Comparison of ENCODE assay signal across 1 cellular context in genomic region chr6:106894978-106895702, GRCh38.
TF ChIP-seq lines count a peak whose summit lies in the region.

No MANE protein-coding gene starts in this region.

TF ChIP-seq in GM23338, 12 proteins besides CTCF, POLR2A, EP300 and RAD21 (continued from another document):
- TF ChIP-seq, protein P1, sequence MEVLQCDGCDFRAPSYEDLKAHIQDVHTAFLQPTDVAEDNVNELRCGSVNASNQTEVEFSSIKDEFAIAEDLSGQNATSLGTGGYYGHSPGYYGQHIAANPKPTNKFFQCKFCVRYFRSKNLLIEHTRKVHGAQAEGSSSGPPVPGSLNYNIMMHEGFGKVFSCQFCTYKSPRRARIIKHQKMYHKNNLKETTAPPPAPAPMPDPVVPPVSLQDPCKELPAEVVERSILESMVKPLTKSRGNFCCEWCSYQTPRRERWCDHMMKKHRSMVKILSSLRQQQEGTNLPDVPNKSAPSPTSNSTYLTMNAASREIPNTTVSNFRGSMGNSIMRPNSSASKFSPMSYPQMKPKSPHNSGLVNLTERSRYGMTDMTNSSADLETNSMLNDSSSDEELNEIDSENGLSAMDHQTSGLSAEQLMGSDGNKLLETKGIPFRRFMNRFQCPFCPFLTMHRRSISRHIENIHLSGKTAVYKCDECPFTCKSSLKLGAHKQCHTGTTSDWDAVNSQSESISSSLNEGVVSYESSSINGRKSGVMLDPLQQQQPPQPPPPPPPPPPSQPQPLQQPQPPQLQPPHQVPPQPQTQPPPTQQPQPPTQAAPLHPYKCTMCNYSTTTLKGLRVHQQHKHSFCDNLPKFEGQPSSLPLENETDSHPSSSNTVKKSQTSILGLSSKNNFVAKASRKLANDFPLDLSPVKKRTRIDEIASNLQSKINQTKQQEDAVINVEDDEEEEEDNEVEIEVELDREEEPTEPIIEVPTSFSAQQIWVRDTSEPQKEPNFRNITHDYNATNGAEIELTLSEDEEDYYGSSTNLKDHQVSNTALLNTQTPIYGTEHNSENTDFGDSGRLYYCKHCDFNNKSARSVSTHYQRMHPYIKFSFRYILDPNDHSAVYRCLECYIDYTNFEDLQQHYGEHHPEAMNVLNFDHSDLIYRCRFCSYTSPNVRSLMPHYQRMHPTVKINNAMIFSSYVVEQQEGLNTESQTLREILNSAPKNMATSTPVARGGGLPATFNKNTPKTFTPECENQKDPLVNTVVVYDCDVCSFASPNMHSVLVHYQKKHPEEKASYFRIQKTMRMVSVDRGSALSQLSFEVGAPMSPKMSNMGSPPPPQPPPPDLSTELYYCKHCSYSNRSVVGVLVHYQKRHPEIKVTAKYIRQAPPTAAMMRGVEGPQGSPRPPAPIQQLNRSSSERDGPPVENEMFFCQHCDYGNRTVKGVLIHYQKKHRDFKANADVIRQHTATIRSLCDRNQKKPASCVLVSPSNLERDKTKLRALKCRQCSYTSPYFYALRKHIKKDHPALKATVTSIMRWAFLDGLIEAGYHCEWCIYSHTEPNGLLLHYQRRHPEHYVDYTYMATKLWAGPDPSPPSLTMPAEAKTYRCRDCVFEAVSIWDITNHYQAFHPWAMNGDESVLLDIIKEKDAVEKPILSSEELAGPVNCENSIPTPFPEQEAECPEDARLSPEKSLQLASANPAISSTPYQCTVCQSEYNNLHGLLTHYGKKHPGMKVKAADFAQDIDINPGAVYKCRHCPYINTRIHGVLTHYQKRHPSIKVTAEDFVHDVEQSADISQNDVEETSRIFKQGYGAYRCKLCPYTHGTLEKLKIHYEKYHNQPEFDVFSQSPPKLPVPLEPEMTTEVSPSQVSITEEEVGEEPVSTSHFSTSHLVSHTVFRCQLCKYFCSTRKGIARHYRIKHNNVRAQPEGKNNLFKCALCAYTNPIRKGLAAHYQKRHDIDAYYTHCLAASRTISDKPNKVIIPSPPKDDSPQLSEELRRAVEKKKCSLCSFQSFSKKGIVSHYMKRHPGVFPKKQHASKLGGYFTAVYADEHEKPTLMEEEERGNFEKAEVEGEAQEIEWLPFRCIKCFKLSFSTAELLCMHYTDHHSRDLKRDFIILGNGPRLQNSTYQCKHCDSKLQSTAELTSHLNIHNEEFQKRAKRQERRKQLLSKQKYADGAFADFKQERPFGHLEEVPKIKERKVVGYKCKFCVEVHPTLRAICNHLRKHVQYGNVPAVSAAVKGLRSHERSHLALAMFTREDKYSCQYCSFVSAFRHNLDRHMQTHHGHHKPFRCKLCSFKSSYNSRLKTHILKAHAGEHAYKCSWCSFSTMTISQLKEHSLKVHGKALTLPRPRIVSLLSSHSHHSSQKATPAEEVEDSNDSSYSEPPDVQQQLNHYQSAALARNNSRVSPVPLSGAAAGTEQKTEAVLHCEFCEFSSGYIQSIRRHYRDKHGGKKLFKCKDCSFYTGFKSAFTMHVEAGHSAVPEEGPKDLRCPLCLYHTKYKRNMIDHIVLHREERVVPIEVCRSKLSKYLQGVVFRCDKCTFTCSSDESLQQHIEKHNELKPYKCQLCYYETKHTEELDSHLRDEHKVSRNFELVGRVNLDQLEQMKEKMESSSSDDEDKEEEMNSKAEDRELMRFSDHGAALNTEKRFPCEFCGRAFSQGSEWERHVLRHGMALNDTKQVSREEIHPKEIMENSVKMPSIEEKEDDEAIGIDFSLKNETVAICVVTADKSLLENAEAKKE (CRISPR knock-in tag; IDR thresholded peaks at IDR 0.05), result no peak
- no peak for TF ChIP-seq NANOG (IDR thresholded peaks at IDR 0.05; ENCODE audit: borderline replicate concordance)
- no peak for TF ChIP-seq REST (IDR thresholded peaks at IDR 0.05; ENCODE audit: unreplicated experiment)
- no peak for TF ChIP-seq EZH2phosphoT487 (IDR thresholded peaks at IDR 0.05; ENCODE audit: unreplicated experiment)
- TF ChIP-seq JUNB (IDR thresholded peaks at IDR 0.05; ENCODE audit: unreplicated experiment), result no peak
- no peak for TF ChIP-seq ZNF114 (CRISPR knock-in tag; IDR thresholded peaks at IDR 0.05)
- no peak for TF ChIP-seq CREB1 (CRISPR knock-in tag; IDR thresholded peaks at IDR 0.05; ENCODE audit: low read depth)
